In genomic region chr7:36986429-36987362, GRCh38 we compare ENCODE assay signal across 9 cellular contexts.
A peak's percentile ranks its signal among the peaks of the same experiment; 100 is the strongest.
DNase-seq lines count a peak whose midpoint lies in the region; ATAC-seq and TF ChIP-seq lines count a peak whose summit lies in the region.
"Had no signal": no experiment of that assay in that cellular context is flagged by ENCODE, and none has a peak within 500 bp of the region (broad histone marks: within the 10 kb centered on the region; RNA-seq: fewer than 3 reads in every experiment).

No MANE protein-coding gene starts in this region.

- H3K27ac ChIP-seq in angular gyrus (ENCODE audit: low read depth, low read length) (peak overlapping the region; percentile 22), right cardiac atrium (ENCODE audit: low read length) (no peak overlapping the region), sigmoid colon (no peak overlapping the region)

- H3K4me3 ChIP-seq in right cardiac atrium (ENCODE audit: low read length) = no peak overlapping the region
- H3K4me3 ChIP-seq in sigmoid colon = no peak overlapping the region
- H3K4me3 ChIP-seq: BLaER1 treated with 17β-estradiol and CSF1 and Interleukin-3, amounts not matched to agents 10 nM and 100 nM had no signal

- peaks cover 3% of the 10 kb centered on the region for H3K4me1 ChIP-seq in right cardiac atrium (ENCODE audit: control insufficient read depth, insufficient read depth, low read length)
- H3K4me1 ChIP-seq in sigmoid colon = peaks cover 0 to 15% (median 14%) of the 10 kb centered on the region in 4 donors

- H3K9me3 ChIP-seq in right cardiac atrium (ENCODE audit: control insufficient read depth, low read length) (no peaks in the 10 kb centered on the region), sigmoid colon (no peaks in the 10 kb centered on the region)
- H3K9me3 ChIP-seq: BLaER1 treated with 17β-estradiol and CSF1 and Interleukin-3, amounts not matched to agents 10 nM and 100 nM had no signal

- WGBS in right cardiac atrium = 55% methylated on average over 14 of the region's 14 CpGs
- WGBS in sigmoid colon, 2 donors = 53 to 59% methylated on average over 14 of the region's 14 CpGs

- ATAC-seq in right cardiac atrium (peak; percentile 65 to 72), HG03025 (IDR thresholded peaks at IDR 0.05; ENCODE audit: low FRiP score, unreplicated experiment) (no peak)

- TF ChIP-seq POLR2A in sigmoid colon (IDR thresholded peaks at IDR 0.05) = no peak

- H3K27me3 ChIP-seq in right cardiac atrium (ENCODE audit: control insufficient read depth, insufficient read depth) (no peaks in the 10 kb centered on the region), sigmoid colon (peaks cover 0 to 7% (median 0%) of the 10 kb centered on the region in 3 donors)
- H3K27me3 ChIP-seq: BLaER1 treated with 17β-estradiol and CSF1 and Interleukin-3, amounts not matched to agents 10 nM and 100 nM had no signal

- DNase-seq in NCI-H2196 (lab: John Stamatoyannopoulos, UW; ENCODE audit: unreplicated experiment) = peak; percentile 20
- no peak for DNase-seq in NCI-H2196 treated with DMSO at 0.1 percent for 48 hours (lab: John Stamatoyannopoulos, UW; ENCODE audit: unreplicated experiment)
- peak; percentile 60 for DNase-seq in LHCN-M2 (ENCODE audit: low read depth)
- peak; percentile 37 for DNase-seq in T follicular helper cell (ENCODE audit: low read depth)
- peak; percentile 34 to 82 (median 60) for DNase-seq in right cardiac atrium
- no peak for DNase-seq in sigmoid colon

- peak in 3 of 4 experiments; percentile 53 to 79 (median 63) for TF ChIP-seq CTCF in sigmoid colon (IDR thresholded peaks at IDR 0.05)

- intact Hi-C loops in right cardiac atrium (cut with DNase I) = loop anchor here in 3 of 4 donors (5.0 kb wide), 2 partner anchors 191 to 196 kb away; no protein-coding TSS in a partner anchor
- intact Hi-C loops in sigmoid colon (cut with DNase I) = loop anchor here (5.0 kb wide), 1 partner anchor 196 kb away; no protein-coding TSS in a partner anchor

- TF ChIP-seq EP300 in sigmoid colon (IDR thresholded peaks at IDR 0.05) = no peak

- no peaks in the 10 kb centered on the region for H3K36me3 ChIP-seq in sigmoid colon

Comparison
In these comparisons a context has a peak if more than half of its experiments do, and no peak if none do; other contexts are left out.
1. DNase-seq: peak in NCI-H2196 (single experiment), LHCN-M2 (single experiment), T follicular helper cell (single experiment) and right cardiac atrium (3 of 3); none in NCI-H2196 treated with DMSO at 0.1 percent for 48 hours (single experiment) and sigmoid colon (single experiment).